ENCODE assay signal across 2 cellular contexts in genomic region chr3:134788283-134788682, GRCh38. TPM values are rescaled to one million over a fixed set of nuclear protein-coding genes. Genes with fewer than 3 reads are reported as not detected.
"Had no signal": no experiment of that assay in that cellular context is flagged by ENCODE, and none has a peak within 500 bp of the region (broad histone marks: within the 10 kb centered on the region; RNA-seq: fewer than 3 reads in every experiment).

No MANE protein-coding gene starts in this region.

RNA-seq across cellular contexts. Expression of gene EPHB1, which starts 6.8 kb away (rescaled TPM):
- total RNA-seq: SJSA1, SK-MEL-5 had no signal
